ENCODE assay signal across 11 cellular contexts in the genomic region with DNA sequence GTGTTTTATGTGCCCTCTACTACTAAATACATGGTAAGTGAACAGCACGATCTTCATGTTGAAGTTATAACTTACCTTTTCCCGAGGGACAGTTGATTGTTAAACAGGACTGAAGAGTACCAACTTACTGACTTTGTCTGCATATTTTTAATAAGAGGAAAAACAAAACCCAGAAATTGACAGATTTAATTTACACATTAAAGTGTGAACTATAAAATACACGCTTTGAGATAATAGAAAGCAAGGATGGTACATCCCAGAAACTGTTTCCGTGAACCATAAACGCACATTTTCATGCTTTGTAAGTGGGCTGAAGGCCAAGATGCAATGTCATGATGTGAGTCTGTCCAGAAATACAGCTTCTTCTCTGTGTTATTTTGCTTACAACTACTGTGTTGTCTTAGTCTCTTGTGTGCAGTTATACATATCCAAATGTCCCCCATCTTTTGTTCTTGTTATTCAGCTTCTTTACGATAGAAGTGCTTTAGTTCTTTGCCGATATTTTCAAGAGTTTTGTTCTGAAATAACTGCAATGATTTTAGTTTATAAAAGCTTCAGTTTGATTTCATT.
DNase-seq lines count a peak whose midpoint lies in the region; ATAC-seq and TF ChIP-seq lines count a peak whose summit lies in the region.
"Had no signal": no experiment of that assay in that cellular context is flagged by ENCODE, and none has a peak within 500 bp of the region (broad histone marks: within the 10 kb centered on the region; RNA-seq: fewer than 3 reads in every experiment).

No MANE protein-coding gene starts in this region.

- no peak for ATAC-seq in activated T-cell treated with anti-CD3 and anti-CD28 coated beads, Interleukin-2, amount 50 U/mL, for 72 hours (replicated peaks in 1 of 2)

- H3K9ac ChIP-seq in parathyroid adenoma: no peak overlapping the region

- H3K36me3 ChIP-seq in parathyroid adenoma (ENCODE audit: control insufficient read depth, insufficient read depth, low read length): no peaks in the 10 kb centered on the region

- no peaks in the 10 kb centered on the region for H3K9me3 ChIP-seq in parathyroid adenoma (ENCODE audit: control insufficient read depth, low read length)
- H3K9me3 ChIP-seq: upper lobe of left lung had no signal

- no peaks in the 10 kb centered on the region for H3K27me3 Mint-ChIP-seq in activated T-cell treated with anti-CD3 and anti-CD28 coated beads, Interleukin-2, amount 50 U/mL, for 72 hours (ENCODE audit: low read depth)
- H3K27me3 Mint-ChIP-seq in activated CD4-positive, alpha-beta memory T cell treated with anti-CD3 and anti-CD28 coated beads, Interleukin-2, amount 10 ng/mL, durations not matched to agents 7 days and 5 days: no peaks in the 10 kb centered on the region
- H3K27me3 Mint-ChIP-seq: activated CD4-positive, alpha-beta T cell treated with anti-CD3 and anti-CD28 coated beads, Interleukin-2, amount 10 ng/mL, durations not matched to agents 24 days and 14 days; B cell had no signal

- H3K4me2 ChIP-seq in parathyroid adenoma (ENCODE audit: low read length): peak overlapping the region; percentile 16

- peak overlapping the region; percentile 5 for H3K27ac Mint-ChIP-seq in activated T-cell treated with anti-CD3 and anti-CD28 coated beads, Interleukin-2, amount 50 U/mL, for 72 hours
- no peak overlapping the region for H3K27ac Mint-ChIP-seq in activated CD4-positive, alpha-beta memory T cell treated with anti-CD3 and anti-CD28 coated beads, Interleukin-2, amount 10 ng/mL, durations not matched to agents 7 days and 5 days
- H3K27ac Mint-ChIP-seq: activated CD4-positive, alpha-beta T cell treated with anti-CD3 and anti-CD28 coated beads, Interleukin-2, amount 10 ng/mL, durations not matched to agents 24 days and 14 days; B cell had no signal

- POLR2A ChIA-PET in activated CD4-positive, alpha-beta memory T cell treated with anti-CD3 and anti-CD28 coated beads, Interleukin-2, amount 10 ng/mL, durations not matched to agents 7 days and 5 days (lab: Charles Lee): interaction anchor here (0.9 kb wide), 1 partner anchor 16 kb away, joined by 4 read pairs; no protein-coding TSS in a partner anchor

- TF ChIP-seq CTCF in choroid plexus epithelial cell (conservative IDR thresholded peaks at IDR 0.05; ENCODE audit: low read depth, low read length) (no peak), parathyroid adenoma (IDR thresholded peaks at IDR 0.05) (no peak)

- no peaks in the 10 kb centered on the region for H3K79me2 ChIP-seq in parathyroid adenoma

- CTCF ChIA-PET in activated CD4-positive, alpha-beta memory T cell treated with anti-CD3 and anti-CD28 coated beads, Interleukin-2, amount 10 ng/mL, durations not matched to agents 7 days and 5 days (lab: Charles Lee): no interaction called here

- peaks cover 8% of the 10 kb centered on the region for H3K4me1 ChIP-seq in parathyroid adenoma

- H3K4me3 ChIP-seq in choroid plexus epithelial cell (ENCODE audit: low read depth, low read length) (no peak overlapping the region), parathyroid adenoma (ENCODE audit: low read depth, low read length) (no peak overlapping the region)
- H3K4me3 ChIP-seq: upper lobe of left lung had no signal

- H3K27me3 ChIP-seq in parathyroid adenoma (ENCODE audit: control insufficient read depth, insufficient read depth, low read length): no peaks in the 10 kb centered on the region
- H3K27me3 ChIP-seq: upper lobe of left lung had no signal

- no peak overlapping the region for H2AFZ ChIP-seq in parathyroid adenoma

- no peak for DNase-seq in activated T-cell treated with anti-CD3 and anti-CD28 coated beads, Interleukin-2, amount 50 U/mL, for 72 hours
- DNase-seq in activated T-cell treated with anti-CD3 and anti-CD28 coated beads, Interleukin-2, amount 50 U/mL, for 1 hour: no peak
- DNase-seq in NCI-H446 treated with DMSO at 0.1 percent for 48 hours (lab: John Stamatoyannopoulos, UW): peak; percentile 8
- DNase-seq in choroid plexus epithelial cell (ENCODE audit: low read depth): peak; percentile 45
- no peak for DNase-seq in H4 (ENCODE audit: low spot score)
- DNase-seq in hypothalamus (lab: John Stamatoyannopoulos, UW): no peak
- no peak for DNase-seq in activated CD4-positive, alpha-beta memory T cell treated with anti-CD3 and anti-CD28 coated beads, Interleukin-2, amount 10 ng/mL, durations not matched to agents 7 days and 5 days

- no peak overlapping the region for H3K27ac ChIP-seq in parathyroid adenoma
- H3K27ac ChIP-seq: upper lobe of left lung had no signal

- no peaks in the 10 kb centered on the region for H3K9me3 Mint-ChIP-seq in activated T-cell treated with anti-CD3 and anti-CD28 coated beads, Interleukin-2, amount 50 U/mL, for 72 hours
- no peaks in the 10 kb centered on the region for H3K9me3 Mint-ChIP-seq in activated CD4-positive, alpha-beta memory T cell treated with anti-CD3 and anti-CD28 coated beads, Interleukin-2, amount 10 ng/mL, durations not matched to agents 7 days and 5 days
- H3K9me3 Mint-ChIP-seq: activated CD4-positive, alpha-beta T cell treated with anti-CD3 and anti-CD28 coated beads, Interleukin-2, amount 10 ng/mL, durations not matched to agents 24 days and 14 days had no signal

- H3K4me3 Mint-ChIP-seq in activated T-cell treated with anti-CD3 and anti-CD28 coated beads, Interleukin-2, amount 50 U/mL, for 72 hours: peak overlapping the region in 1 of 2 donors; percentile 48
- no peak overlapping the region for H3K4me3 Mint-ChIP-seq in activated CD4-positive, alpha-beta memory T cell treated with anti-CD3 and anti-CD28 coated beads, Interleukin-2, amount 10 ng/mL, durations not matched to agents 7 days and 5 days
- H3K4me3 Mint-ChIP-seq: activated CD4-positive, alpha-beta T cell treated with anti-CD3 and anti-CD28 coated beads, Interleukin-2, amount 10 ng/mL, durations not matched to agents 24 days and 14 days; B cell had no signal

- H3K4me1 Mint-ChIP-seq in activated T-cell treated with anti-CD3 and anti-CD28 coated beads, Interleukin-2, amount 50 U/mL, for 72 hours (ENCODE audit: low read depth): peaks cover 27% of the 10 kb centered on the region
- peaks cover 21% of the 10 kb centered on the region for H3K4me1 Mint-ChIP-seq in activated CD4-positive, alpha-beta memory T cell treated with anti-CD3 and anti-CD28 coated beads, Interleukin-2, amount 10 ng/mL, durations not matched to agents 7 days and 5 days
- H3K4me1 Mint-ChIP-seq: B cell had no signal

- H3K36me3 Mint-ChIP-seq in activated T-cell treated with anti-CD3 and anti-CD28 coated beads, Interleukin-2, amount 50 U/mL, for 72 hours (ENCODE audit: insufficient read depth in 2 of 2): peaks cover 2 to 8% of the 10 kb centered on the region in 2 donors
- peaks cover 32% of the 10 kb centered on the region for H3K36me3 Mint-ChIP-seq in activated CD4-positive, alpha-beta memory T cell treated with anti-CD3 and anti-CD28 coated beads, Interleukin-2, amount 10 ng/mL, durations not matched to agents 7 days and 5 days (ENCODE audit: low read depth)

Comparison
In these comparisons a context has a peak if more than half of its experiments do, and no peak if none do; other contexts are left out.
1. DNase-seq: peak in NCI-H446 treated with DMSO at 0.1 percent for 48 hours (single experiment) and choroid plexus epithelial cell (single experiment); none in activated T-cell treated with anti-CD3 and anti-CD28 coated beads, Interleukin-2, amount 50 U/mL, for 72 hours (0 of 2), activated T-cell treated with anti-CD3 and anti-CD28 coated beads, Interleukin-2, amount 50 U/mL, for 1 hour (single experiment), H4 (single experiment), hypothalamus (0 of 51) and activated CD4-positive, alpha-beta memory T cell treated with anti-CD3 and anti-CD28 coated beads, Interleukin-2, amount 10 ng/mL, durations not matched to agents 7 days and 5 days (single experiment).